Comparison of ENCODE assay signal across 9 cellular contexts in genomic region chr19:53521373-53522202, GRCh38. TPM values are rescaled to one million over a fixed set of nuclear protein-coding genes. Genes with fewer than 3 reads are reported as not detected.
DNase-seq lines count a peak whose midpoint lies in the region; ATAC-seq and TF ChIP-seq lines count a peak whose summit lies in the region.
"Had no signal": no experiment of that assay in that cellular context is flagged by ENCODE, and none has a peak within 500 bp of the region (broad histone marks: within the 10 kb centered on the region; RNA-seq: fewer than 3 reads in every experiment).

No MANE protein-coding gene starts in this region.

- peaks cover 20% of the 10 kb centered on the region for H3K9me3 Mint-ChIP-seq in activated T-cell treated with anti-CD3 and anti-CD28 coated beads, Interleukin-2, amount 50 U/mL, for 4 hours
- peaks cover 27% of the 10 kb centered on the region for H3K9me3 Mint-ChIP-seq in activated naive CD8-positive, alpha-beta T cell treated with anti-CD3 and anti-CD28 coated beads for 36 hours

- H3K27me3 Mint-ChIP-seq in activated T-cell treated with anti-CD3 and anti-CD28 coated beads, Interleukin-2, amount 50 U/mL, for 4 hours (ENCODE audit: low read depth), result no peaks in the 10 kb centered on the region
- no peaks in the 10 kb centered on the region for H3K27me3 Mint-ChIP-seq in activated naive CD8-positive, alpha-beta T cell treated with anti-CD3 and anti-CD28 coated beads for 36 hours

- 24% methylated on average over 33 of the region's 33 CpGs for WGBS in liver
- 19 to 41% methylated on average over 12 to 23 of the region's 33 CpGs for WGBS in thyroid gland, 2 donors

- peaks cover 13% of the 10 kb centered on the region for H3K4me1 Mint-ChIP-seq in activated T-cell treated with anti-CD3 and anti-CD28 coated beads, Interleukin-2, amount 50 U/mL, for 4 hours (ENCODE audit: low read depth)
- peaks cover 10% of the 10 kb centered on the region for H3K4me1 Mint-ChIP-seq in activated naive CD8-positive, alpha-beta T cell treated with anti-CD3 and anti-CD28 coated beads for 36 hours

- intact Hi-C loops in thyroid gland (cut with DNase I), result no loop called here

- no peak for TF ChIP-seq RAD21 in liver (IDR thresholded peaks at IDR 0.05)

- peak; percentile 7 to 11 for ATAC-seq in activated T-cell treated with anti-CD3 and anti-CD28 coated beads, Interleukin-2, amount 50 U/mL, for 4 hours
- ATAC-seq in HG03139 (IDR thresholded peaks at IDR 0.05; ENCODE audit: unreplicated experiment), result no peak

- peak overlapping the region; percentile 94 for H3K27ac Mint-ChIP-seq in activated naive CD8-positive, alpha-beta T cell treated with anti-CD3 and anti-CD28 coated beads for 36 hours

- H3K36me3 ChIP-seq in liver (ENCODE audit: control insufficient read depth in 4 of 4, insufficient read depth in 3 of 4, low read depth in 1 of 4, low read length in 3 of 4), result no peaks in the 10 kb centered on the region
- H3K36me3 ChIP-seq in thyroid gland, result no peaks in the 10 kb centered on the region

- peaks cover 11 to 28% (median 17%) of the 10 kb centered on the region in 4 donors for H3K9me3 ChIP-seq in liver (ENCODE audit: control insufficient read depth in 4 of 4, low read length in 3 of 4)
- no peaks in the 10 kb centered on the region for H3K9me3 ChIP-seq in thyroid gland

- H3K4me1 ChIP-seq in liver (ENCODE audit: control insufficient read depth in 4 of 4, insufficient read depth in 4 of 4, low read length in 3 of 4) (peaks cover 4 to 11% (median 9%) of the 10 kb centered on the region in 4 donors), thyroid gland (peaks cover 7 to 11% of the 10 kb centered on the region in 2 donors)

- H3K27ac ChIP-seq in liver (ENCODE audit: low read depth in 1 of 2, low read length in 2 of 2), result peak overlapping the region in 1 of 2 donors; percentile 38
- no peak overlapping the region for H3K27ac ChIP-seq in thyroid gland

- DNase-seq in activated T-cell treated with anti-CD3 and anti-CD28 coated beads, Interleukin-2, amount 50 U/mL, for 4 hours, result no peak
- DNase-seq in activated T-cell treated with anti-CD3 and anti-CD28 coated beads, Interleukin-2, amount 50 U/mL, for 48 hours, result no peak
- peak; percentile 14 for DNase-seq in activated naive CD8-positive, alpha-beta T cell treated with anti-CD3 and anti-CD28 coated beads for 36 hours
- no peak for DNase-seq in thyroid gland
- no peak for DNase-seq in GM19238 (ENCODE audit: insufficient read length, low spot score)
- DNase-seq in NCI-H1417 (lab: John Stamatoyannopoulos, UW), result no peak

- H3K36me3 Mint-ChIP-seq in activated T-cell treated with anti-CD3 and anti-CD28 coated beads, Interleukin-2, amount 50 U/mL, for 4 hours (ENCODE audit: insufficient read depth), result peaks cover 22% of the 10 kb centered on the region
- peaks cover 57% of the 10 kb centered on the region for H3K36me3 Mint-ChIP-seq in activated naive CD8-positive, alpha-beta T cell treated with anti-CD3 and anti-CD28 coated beads for 36 hours

- no peak for TF ChIP-seq POLR2A in thyroid gland (IDR thresholded peaks at IDR 0.05)

- H3K27me3 ChIP-seq in liver (ENCODE audit: control insufficient read depth in 4 of 4, insufficient read depth in 4 of 4, low read length in 3 of 4) (no peaks in the 10 kb centered on the region), thyroid gland (no peaks in the 10 kb centered on the region)

- peak overlapping the region; percentile 96 for H3K4me3 Mint-ChIP-seq in activated T-cell treated with anti-CD3 and anti-CD28 coated beads, Interleukin-2, amount 50 U/mL, for 4 hours
- peak overlapping the region; percentile 98 for H3K4me3 Mint-ChIP-seq in activated naive CD8-positive, alpha-beta T cell treated with anti-CD3 and anti-CD28 coated beads for 36 hours

- no peak for TF ChIP-seq CTCF in liver (IDR thresholded peaks at IDR 0.05; ENCODE audit: low read depth, low read length, missing input control)
- TF ChIP-seq CTCF in thyroid gland (IDR thresholded peaks at IDR 0.05), result no peak

- H3K9ac ChIP-seq in liver (ENCODE audit: low read depth in 1 of 2, low read length in 2 of 2), result no peak overlapping the region

- H3K4me3 ChIP-seq in liver (ENCODE audit: low read depth in 1 of 3, low read length in 3 of 3), result peak overlapping the region; percentile 70 to 84 (median 70)
- peak overlapping the region in 2 of 3 donors; percentile 40 to 60 for H3K4me3 ChIP-seq in thyroid gland (replicated peaks in 1 of 3)

TF ChIP-seq in liver, 16 proteins besides CTCF, POLR2A, EP300 and RAD21:
- no peak for TF ChIP-seq FOXA2 (IDR thresholded peaks at IDR 0.05)
- TF ChIP-seq YY1 (IDR thresholded peaks at IDR 0.05), result no peak
- TF ChIP-seq TAF1 (conservative IDR thresholded peaks at IDR 0.05), result no peak
- TF ChIP-seq HNF4G (IDR thresholded peaks at IDR 0.05), result no peak
- no peak for TF ChIP-seq JUND (IDR thresholded peaks at IDR 0.05)
- no peak for TF ChIP-seq EGR1 (IDR thresholded peaks at IDR 0.05; ENCODE audit: low read depth in 2 of 2)
- TF ChIP-seq NR2F2 (IDR thresholded peaks at IDR 0.05), result no peak
- no peak for TF ChIP-seq ATF3 (IDR thresholded peaks at IDR 0.05)
- TF ChIP-seq GABPA (IDR thresholded peaks at IDR 0.05 in 1 of 2, conservative IDR thresholded peaks at IDR 0.05 in 1 of 2), result no peak
- TF ChIP-seq REST (IDR thresholded peaks at IDR 0.05), result no peak
- no peak for TF ChIP-seq SP1 (IDR thresholded peaks at IDR 0.05)
- TF ChIP-seq FOXA1 (IDR thresholded peaks at IDR 0.05), result no peak
- TF ChIP-seq RXRA (IDR thresholded peaks at IDR 0.05), result no peak
- no peak for TF ChIP-seq MAX (IDR thresholded peaks at IDR 0.05)
- no peak for TF ChIP-seq HNF4A (conservative IDR thresholded peaks at IDR 0.05)
- no peak for TF ChIP-seq ZBTB33 (IDR thresholded peaks at IDR 0.05)

RNA-seq across cellular contexts. Expression of gene ZNF331, which starts 16.4 kb away (rescaled TPM):
- 10 to 100 TPM; 15.4 to 17.6 (median 15.7) TPM for total RNA-seq in activated T-cell treated with anti-CD3 and anti-CD28 coated beads, Interleukin-2, amount 50 U/mL, for 4 hours
- total RNA-seq in activated naive CD8-positive, alpha-beta T cell treated with anti-CD3 and anti-CD28 coated beads for 36 hours, result 10 to 100 TPM; 18.1 to 21.3 TPM
- 1 to 10 TPM; 6.9 to 9.7 TPM for total RNA-seq in liver
- polyA plus RNA-seq in liver, result 1 to 10 TPM; 2.8 to 4.6 TPM
- total RNA-seq in thyroid gland, result 10 to 100 TPM; 31.0 to 52.5 (median 38.2) TPM

RNA-seq across cellular contexts. Expression of gene ZNF813, which starts 54.1 kb away (rescaled TPM):
- 1 to 10 TPM; 3.4 to 5.5 (median 4.6) TPM for total RNA-seq in activated T-cell treated with anti-CD3 and anti-CD28 coated beads, Interleukin-2, amount 50 U/mL, for 4 hours
- 1 to 10 TPM; 8.3 to 8.6 TPM for total RNA-seq in activated naive CD8-positive, alpha-beta T cell treated with anti-CD3 and anti-CD28 coated beads for 36 hours
- total RNA-seq in liver (1 to 10 TPM; 1.9 to 4.1 TPM), thyroid gland (1 to 10 TPM; 4.3 to 7.5 (median 5.4) TPM)
- under 1 TPM; 0.35 to 0.57 TPM for polyA plus RNA-seq in liver
- total RNA-seq: NCI-H460 had no signal
